In genomic region chr4:124179521-124180186, GRCh38 we compare ENCODE assay signal across 2 cellular contexts.
TF ChIP-seq lines count a peak whose summit lies in the region.

No MANE protein-coding gene starts in this region.

TF ChIP-seq in IMR-90, 13 proteins besides CTCF, POLR2A, EP300 and RAD21 (continued from another document):
- TF ChIP-seq USF2 (IDR thresholded peaks at IDR 0.05; ENCODE audit: low read depth, low read length) (no peak), SMC3 (IDR thresholded peaks at IDR 0.05; ENCODE audit: low read depth, low read length) (no peak), FOS (IDR thresholded peaks at IDR 0.05; ENCODE audit: low read depth, low read length) (no peak), MXI1 (IDR thresholded peaks at IDR 0.05; ENCODE audit: borderline replicate concordance, low read depth, low read length) (no peak), CEBPB (IDR thresholded peaks at IDR 0.05; ENCODE audit: low read depth, low read length) (no peak), MAFK (IDR thresholded peaks at IDR 0.05; ENCODE audit: low read depth, low read length) (no peak)

TF ChIP-seq in endothelial cell of umbilical vein, 7 proteins besides CTCF, POLR2A, EP300 and RAD21 (continued from another document):
- TF ChIP-seq POLR2AphosphoS5 (IDR thresholded peaks at IDR 0.05; ENCODE audit: insufficient read depth, low read depth, low read length) (no peak), FOS (IDR thresholded peaks at IDR 0.05; ENCODE audit: borderline replicate concordance, insufficient read depth, low read length) (no peak)
